Comparison of ENCODE assay signal across 8 cellular contexts in the genomic region with DNA sequence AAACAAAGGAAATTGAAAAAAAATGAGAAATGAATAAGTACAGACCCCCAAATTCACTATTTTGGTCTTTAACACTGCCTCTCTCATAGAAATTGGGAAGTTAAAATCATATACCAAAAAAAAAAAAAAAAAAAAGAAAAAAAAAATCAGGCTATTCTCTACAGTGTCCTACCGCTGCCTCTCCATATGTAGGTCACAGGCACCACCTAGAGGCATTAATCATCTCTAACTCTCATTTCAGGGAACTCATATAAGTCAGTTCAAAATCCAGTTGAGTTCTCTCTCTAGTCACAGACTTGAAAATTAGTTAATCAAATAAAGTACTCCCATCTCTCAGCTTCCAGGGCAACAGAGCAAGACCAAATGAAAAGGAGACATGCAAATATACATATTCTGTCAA. TPM values are rescaled to one million over a fixed set of nuclear protein-coding genes. Genes with fewer than 3 reads are reported as not detected.
DNase-seq lines count a peak whose midpoint lies in the region; ATAC-seq, FAIRE-seq and TF ChIP-seq lines count a peak whose summit lies in the region.

No MANE protein-coding gene starts in this region.

- H3K4me1 ChIP-seq in A673 (ENCODE audit: insufficient read depth, low read length, poor library complexity, severe bottlenecking): no peaks in the 10 kb centered on the region
- no peaks in the 10 kb centered on the region for H3K4me1 ChIP-seq in stomach

- DNase-seq in A673 (ENCODE audit: low spot score) (peak; percentile 21), GM12891 (ENCODE audit: insufficient read length, low spot score) (peak; percentile 26), SKM-1 (lab: John Stamatoyannopoulos, UW; ENCODE audit: unreplicated experiment) (peak; percentile 35), iPS-NIHi7 (ENCODE audit: extremely low spot score) (peak; percentile 65), stomach (no peak)
- DNase-seq in stimulated activated CD4-positive, alpha-beta T cell treated with anti-CD3 and anti-CD28 coated beads, Interleukin-4, amount 100 ng/mL, for 1 hour: no peak

- FAIRE-seq in GM12891 (lab: Jason Lieb, UNC): no peak

- H3K4me3 ChIP-seq in A673 (ENCODE audit: low read depth, low read length, poor library complexity, severe bottlenecking) (no peak overlapping the region), stomach (no peak overlapping the region)

- H3K27ac ChIP-seq in A673 (ENCODE audit: low read depth, low read length, poor library complexity, severe bottlenecking): no peak overlapping the region
- H3K27ac ChIP-seq in stomach: no peak overlapping the region

- no peaks in the 10 kb centered on the region for H3K9me3 ChIP-seq in A673 (ENCODE audit: low read depth, low read length, poor library complexity, severe bottlenecking)
- H3K9me3 ChIP-seq in stomach: no peaks in the 10 kb centered on the region

- H3K36me3 ChIP-seq in A673 (ENCODE audit: insufficient read depth, low read length, poor library complexity, severe bottlenecking) (no peaks in the 10 kb centered on the region), stomach (no peaks in the 10 kb centered on the region)

- TF ChIP-seq EP300 in stomach (IDR thresholded peaks at IDR 0.05): no peak

- peak; percentile 71 for ATAC-seq in HG03342 (IDR thresholded peaks at IDR 0.05; ENCODE audit: unreplicated experiment)
- no peak for ATAC-seq in HG03460 (IDR thresholded peaks at IDR 0.05; ENCODE audit: unreplicated experiment)

- TF ChIP-seq CTCF in A673 (conservative IDR thresholded peaks at IDR 0.05; ENCODE audit: low read depth, low read length): peak; percentile 22; the same call in 1 of the 2 replicates
- peak in 2 of 7 experiments; percentile 10 to 30 for TF ChIP-seq CTCF in stomach (IDR thresholded peaks at IDR 0.05)

- CTCF ChIA-PET in A673 (lab: Charles Lee): no interaction called here

- TF ChIP-seq POLR2A in GM12891 (IDR thresholded peaks at IDR 0.05; ENCODE audit: low read depth, low read length) (no peak), stomach (IDR thresholded peaks at IDR 0.05) (no peak)

- POLR2A ChIA-PET in A673 (lab: Charles Lee; ENCODE audit: low non-redundant PET): no interaction called here

- H3K27me3 ChIP-seq in A673 (replicated peaks; ENCODE audit: insufficient read depth, low read depth, low read length, poor library complexity) (no peaks in the 10 kb centered on the region), stomach (no peaks in the 10 kb centered on the region)

- WGBS in stomach, 5 donors: 12 to 35% (median 16%) methylated on average over 1 of the region's 1 CpG

- intact Hi-C loops in A673 (cut with micrococcal nuclease; ENCODE audit: unreplicated experiment) (loop anchor here (5.0 kb wide), 1 partner anchor 514 kb away; no protein-coding TSS in a partner anchor), stomach (cut with DNase I; ENCODE audit: low total_unique reads) (no loop called here)

- BruUV-seq in A673 (replicated peaks; lab: Mats Ljungman, UMichigan): no TSS peak

TF ChIP-seq in GM12891, 5 proteins besides CTCF, POLR2A, EP300 and RAD21:
- TF ChIP-seq POU2F2 (IDR thresholded peaks at IDR 0.05; ENCODE audit: low read depth, low read length) (no peak), TAF1 (IDR thresholded peaks at IDR 0.05; ENCODE audit: low read depth, low read length) (no peak), SPI1 (IDR thresholded peaks at IDR 0.05; ENCODE audit: low read depth, low read length) (no peak), POLR2AphosphoS5 (IDR thresholded peaks at IDR 0.05; ENCODE audit: low read depth, low read length) (no peak), PAX5 (IDR thresholded peaks at IDR 0.05; ENCODE audit: insufficient read depth, low read length, severe bottlenecking) (no peak)

RNA-seq across cellular contexts. Expression of a gene that starts 47.9 kb away (rescaled TPM):
- 10.9 and 11.1 TPM in 2 replicates for total RNA-seq in A673 (2021)
- 13.6 TPM for polyA plus RNA-seq in GM12891 (2012; ENCODE audit: low read depth, missing spikeins)
- total RNA-seq in stomach: 10 to 100 TPM in 3 of 5 donors, 1 to 10 TPM in 2; 2.3 to 26.8 (median 11.0) TPM
- 1 to 10 TPM; 7.0 to 8.1 (median 8.0) TPM for polyA plus RNA-seq in stomach

Comparison
In these comparisons a context has a peak if more than half of its experiments do, and no peak if none do; other contexts are left out.
1. DNase-seq: peak in A673 (single experiment), GM12891 (single experiment), SKM-1 (single experiment) and iPS-NIHi7 (single experiment); none in stimulated activated CD4-positive, alpha-beta T cell treated with anti-CD3 and anti-CD28 coated beads, Interleukin-4, amount 100 ng/mL, for 1 hour (single experiment) and stomach (single experiment).